ENCODE assay signal across 24 cellular contexts in the genomic region with DNA sequence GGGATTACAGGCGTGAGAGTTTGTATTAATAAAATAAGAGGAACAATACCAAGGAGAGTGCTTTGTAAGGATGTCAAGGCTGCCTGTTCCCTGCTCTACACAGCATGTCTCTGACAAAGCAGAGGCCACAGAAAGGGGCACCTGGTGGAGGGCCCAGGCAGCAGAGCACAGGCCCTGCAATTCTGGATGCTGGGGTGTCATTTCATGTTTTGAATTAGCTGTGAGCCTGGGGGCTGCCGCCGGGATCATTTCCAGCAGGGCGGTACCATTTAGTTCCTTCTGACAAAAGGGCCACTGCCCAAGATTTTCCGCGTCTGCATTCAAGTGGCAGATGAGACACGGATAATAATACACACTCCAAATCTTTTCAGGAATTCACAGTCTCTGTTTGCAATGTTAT.
DNase-seq lines count a peak whose midpoint lies in the region; ATAC-seq, FAIRE-seq and TF ChIP-seq lines count a peak whose summit lies in the region.
"Had no signal": no experiment of that assay in that cellular context is flagged by ENCODE, and none has a peak within 500 bp of the region (broad histone marks: within the 10 kb centered on the region; RNA-seq: fewer than 3 reads in every experiment).

No MANE protein-coding gene starts in this region.

- TF ChIP-seq CTCF in right atrium auricular region (IDR thresholded peaks at IDR 0.05), result no peak
- no peak for TF ChIP-seq CTCF in neural progenitor cell (IDR thresholded peaks at IDR 0.05)
- TF ChIP-seq CTCF in uterus (IDR thresholded peaks at IDR 0.05), result no peak

- H3K27me3 ChIP-seq in right atrium auricular region, result no peaks in the 10 kb centered on the region
- H3K27me3 ChIP-seq in neural progenitor cell, result no peaks in the 10 kb centered on the region
- H3K27me3 ChIP-seq in uterus, result no peaks in the 10 kb centered on the region
- H3K27me3 ChIP-seq: foreskin keratinocyte had no signal

- H3K27ac Mint-ChIP-seq in neural progenitor cell, result peak overlapping the region; percentile 46
- H3K27ac Mint-ChIP-seq: WTC11 had no signal

- H2AFZ ChIP-seq in neural progenitor cell (replicated peaks), result no peak overlapping the region

- H3K36me3 Mint-ChIP-seq in neural progenitor cell, result no peaks in the 10 kb centered on the region
- H3K36me3 Mint-ChIP-seq: WTC11 had no signal

- no peak overlapping the region for H3K4me3 Mint-ChIP-seq in neural progenitor cell
- H3K4me3 Mint-ChIP-seq: WTC11 had no signal

- no peaks in the 10 kb centered on the region for H3K36me3 ChIP-seq in right atrium auricular region
- no peaks in the 10 kb centered on the region for H3K36me3 ChIP-seq in neural progenitor cell
- H3K36me3 ChIP-seq in uterus, result no peaks in the 10 kb centered on the region

- no peaks in the 10 kb centered on the region for H3K79me2 ChIP-seq in neural progenitor cell (ENCODE audit: low read depth)

- ATAC-seq in left cardiac atrium, result no peak
- ATAC-seq: foreskin keratinocyte; HCT116; naive thymus-derived CD4-positive, alpha-beta T cell; WTC11 had no signal

- no peak overlapping the region for H3K4me2 ChIP-seq in neural progenitor cell

- H3F3A ChIP-seq in neural progenitor cell (ENCODE audit: low read depth), result no peaks in the 10 kb centered on the region

- H3K4me3 ChIP-seq in right atrium auricular region, result no peak overlapping the region
- no peak overlapping the region for H3K4me3 ChIP-seq in neural progenitor cell
- H3K4me3 ChIP-seq in uterus, result no peak overlapping the region
- H3K4me3 ChIP-seq: SK-N-MC had no signal

- no peak for TF ChIP-seq POLR2A in uterus (IDR thresholded peaks at IDR 0.05)

- H3K4me1 Mint-ChIP-seq in neural progenitor cell, result peaks cover 38% of the 10 kb centered on the region

- no peak for FAIRE-seq in HTR-8/SVneo (lab: Jason Lieb, UNC)
- FAIRE-seq: RCC 7860 had no signal

- peaks cover 0 to 11% of the 10 kb centered on the region in 2 donors for H3K9me3 ChIP-seq in right atrium auricular region
- no peaks in the 10 kb centered on the region for H3K9me3 ChIP-seq in neural progenitor cell (ENCODE audit: low read depth)
- no peaks in the 10 kb centered on the region for H3K9me3 ChIP-seq in uterus

- H3K9ac ChIP-seq in neural progenitor cell, result no peak overlapping the region

- peaks cover 3% of the 10 kb centered on the region for H3K9me3 Mint-ChIP-seq in neural progenitor cell

- peak overlapping the region; percentile 50 to 85 for H3K27ac ChIP-seq in right atrium auricular region
- H3K27ac ChIP-seq in neural progenitor cell, result no peak overlapping the region
- H3K27ac ChIP-seq in uterus, result peak overlapping the region; percentile 36 to 89
- H3K27ac ChIP-seq: foreskin keratinocyte, SK-N-MC had no signal

- no peaks in the 10 kb centered on the region for H4K20me1 ChIP-seq in neural progenitor cell (ENCODE audit: low read depth)

- peaks cover 9% of the 10 kb centered on the region for H3K27me3 Mint-ChIP-seq in neural progenitor cell (ENCODE audit: insufficient read depth, low read depth)

- H3K4me1 ChIP-seq in right atrium auricular region (peaks cover 0 to 55% of the 10 kb centered on the region in 2 donors), neural progenitor cell (peaks cover 10% of the 10 kb centered on the region), uterus (peaks cover 0 to 15% of the 10 kb centered on the region in 2 donors)

- DNase-seq in DMS 273 (lab: John Stamatoyannopoulos, UW; ENCODE audit: unreplicated experiment) (peak; percentile 17), DMS 273 treated with DMSO at 0.1 percent for 48 hours (lab: John Stamatoyannopoulos, UW) (no peak), right atrium auricular region (ENCODE audit: low spot score) (no peak), left cardiac atrium (no peak), neural progenitor cell (ENCODE audit: low spot score) (no peak), uterus (no peak), HTR-8/SVneo (ENCODE audit: insufficient read length, low spot score) (no peak)
- no peak for DNase-seq in stimulated activated CD4-positive, alpha-beta T cell treated with anti-CD3 and anti-CD28 coated beads, Interleukin-12 subunit alpha, Interleukin-12 subunit beta, amount 100 ng/mL, for 4 hours
- DNase-seq: activated CD4-positive, alpha-beta T cell treated with anti-CD3 and anti-CD28 coated beads, Interleukin-2, amount 50 U/mL, for 4 hours; activated gamma-delta T cell treated with Interleukin-2 at 50 U/mL for 16 hours; amniotic stem cell; central memory CD4-positive, alpha-beta T cell; foreskin keratinocyte; islet precursor cell; mammary epithelial cell; naive thymus-derived CD4-positive, alpha-beta T cell; NCI-H1436; NCI-H226; NK-92 treated with Interleukin-12 subunit alpha and Interleukin-12 subunit beta, amount 100 ng/mL, for 24 hours; posterior cingulate gyrus had no signal

- intact Hi-C loops in left cardiac atrium (cut with DNase I), result loop anchor here (2.0 to 10.0 kb wide), 3 partner anchors 93 to 399 kb away; no protein-coding TSS in a partner anchor
- intact Hi-C loops in uterus (cut with DNase I; ENCODE audit: low total_unique reads), result no loop called here
